In the genomic region with DNA sequence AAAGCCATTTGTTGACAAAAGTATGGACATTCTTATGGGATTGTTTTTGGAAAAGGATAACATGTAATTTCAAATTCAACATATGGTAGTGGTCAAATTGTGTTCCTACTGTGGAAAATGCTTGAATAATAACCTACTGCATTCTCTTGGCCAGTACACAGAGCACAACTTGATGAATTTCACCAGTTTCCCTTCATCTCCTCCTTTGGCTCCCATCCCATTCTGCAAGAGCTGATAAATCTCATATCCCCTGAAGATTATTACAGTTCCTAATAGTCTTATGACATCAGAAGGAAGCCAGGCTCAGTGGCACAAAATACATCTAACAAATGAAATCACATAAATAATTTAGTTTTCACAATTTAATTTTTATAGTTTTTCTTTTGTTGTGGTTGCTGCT, we compare ENCODE assay signal across 15 cellular contexts.
DNase-seq lines count a peak whose midpoint lies in the region; ATAC-seq and TF ChIP-seq lines count a peak whose summit lies in the region.
"Had no signal": no experiment of that assay in that cellular context is flagged by ENCODE, and none has a peak within 500 bp of the region (broad histone marks: within the 10 kb centered on the region; RNA-seq: fewer than 3 reads in every experiment).

No MANE protein-coding gene starts in this region.

- CTCF ChIA-PET in A673 (lab: Charles Lee), result no interaction called here

- peaks cover 1% of the 10 kb centered on the region for H3K9me3 Mint-ChIP-seq in nephron
- H3K9me3 Mint-ChIP-seq: CD8-positive, alpha-beta T cell had no signal

- peak overlapping the region; percentile 35 for H3K27ac ChIP-seq in A673 (ENCODE audit: low read depth, low read length, poor library complexity, severe bottlenecking)
- H3K27ac ChIP-seq: A549 had no signal

- no peaks in the 10 kb centered on the region for H3K36me3 ChIP-seq in A673 (ENCODE audit: insufficient read depth, low read length, poor library complexity, severe bottlenecking)
- H3K36me3 ChIP-seq: HAP-1 had no signal

- peaks cover under 1% of the 10 kb centered on the region for H3K27me3 Mint-ChIP-seq in nephron (ENCODE audit: low read depth)

- H3K4me3 Mint-ChIP-seq in nephron, result no peak overlapping the region
- H3K4me3 Mint-ChIP-seq: CD14-positive monocyte; CD8-positive, alpha-beta T cell had no signal

- TF ChIP-seq CTCF in A673 (conservative IDR thresholded peaks at IDR 0.05; ENCODE audit: low read depth, low read length), result no peak
- no peak for TF ChIP-seq CTCF in fibroblast of pulmonary artery (IDR thresholded peaks at IDR 0.05; ENCODE audit: low read length, missing control alignments)
- TF ChIP-seq CTCF in nephron (IDR thresholded peaks at IDR 0.05; ENCODE audit: unreplicated experiment in 3 of 3), result no peak
- TF ChIP-seq CTCF in omental fat pad (IDR thresholded peaks at IDR 0.05), result no peak

- POLR2A ChIA-PET in A673 (lab: Charles Lee; ENCODE audit: low non-redundant PET), result no interaction called here

- DNase-seq in A673 (ENCODE audit: low spot score), result peak; percentile 40
- peak; percentile 11 for DNase-seq in COLO829 (ENCODE audit: low spot score)
- peak; percentile 23 for DNase-seq in fibroblast of pulmonary artery (ENCODE audit: low read depth)
- no peak for DNase-seq in omental fat pad (ENCODE audit: low spot score)
- no peak for DNase-seq in activated CD4-positive, alpha-beta T cell treated with anti-CD3 and anti-CD28 coated beads, Interleukin-2, amount 50 U/mL, for 1 hour
- DNase-seq: Caco-2; CD8-positive, alpha-beta T cell; DND-41; GDM1; IMR-90 had no signal

- ATAC-seq in HG03457 (IDR thresholded peaks at IDR 0.05; ENCODE audit: unreplicated experiment) (no peak), omental fat pad (ENCODE audit: low FRiP score) (no peak)
- ATAC-seq: A549; CD8-positive, alpha-beta T cell had no signal

- peak overlapping the region; percentile 29 to 84 (median 30) for H3K27ac Mint-ChIP-seq in nephron
- H3K27ac Mint-ChIP-seq: CD14-positive monocyte; CD8-positive, alpha-beta T cell had no signal

- intact Hi-C loops in A673 (cut with micrococcal nuclease; ENCODE audit: unreplicated experiment), result no loop called here

- H3K9me3 ChIP-seq in A673 (ENCODE audit: low read depth, low read length, poor library complexity, severe bottlenecking), result no peaks in the 10 kb centered on the region
- H3K9me3 ChIP-seq: A549, Caco-2, HAP-1 had no signal

- peaks cover 16% of the 10 kb centered on the region for H3K4me1 Mint-ChIP-seq in nephron
- H3K4me1 Mint-ChIP-seq: CD14-positive monocyte had no signal

- H3K4me3 ChIP-seq in A673 (ENCODE audit: low read depth, low read length, poor library complexity, severe bottlenecking) (no peak overlapping the region), fibroblast of pulmonary artery (replicated peaks; ENCODE audit: low read depth, low read length) (no peak overlapping the region)
- H3K4me3 ChIP-seq: A549, HAP-1 had no signal

- H3K36me3 Mint-ChIP-seq in nephron (ENCODE audit: low read depth), result peaks cover 2% of the 10 kb centered on the region
- H3K36me3 Mint-ChIP-seq: CD14-positive monocyte; CD8-positive, alpha-beta T cell had no signal

- no TSS peak for BruUV-seq in A673 (replicated peaks; lab: Mats Ljungman, UMichigan)

- H3K27me3 ChIP-seq in A673 (replicated peaks; ENCODE audit: insufficient read depth, low read depth, low read length, poor library complexity), result no peaks in the 10 kb centered on the region

- peaks cover 12% of the 10 kb centered on the region for H3K4me1 ChIP-seq in A673 (ENCODE audit: insufficient read depth, low read length, poor library complexity, severe bottlenecking)
- H3K4me1 ChIP-seq: A549, HAP-1 had no signal

Comparison
In these comparisons a context has a peak if more than half of its experiments do, and no peak if none do; other contexts are left out.
1. DNase-seq: peak in A673 (single experiment), COLO829 (single experiment) and fibroblast of pulmonary artery (single experiment); none in omental fat pad (single experiment) and activated CD4-positive, alpha-beta T cell treated with anti-CD3 and anti-CD28 coated beads, Interleukin-2, amount 50 U/mL, for 1 hour (single experiment).